Comparison of ENCODE assay signal across 3 cellular contexts in genomic region chr11:75748729-75749273, GRCh38. TPM values are rescaled to one million over a fixed set of nuclear protein-coding genes. Genes with fewer than 3 reads are reported as not detected.
"Had no signal": no experiment of that assay in that cellular context is flagged by ENCODE, and none has a peak within 500 bp of the region (broad histone marks: within the 10 kb centered on the region; RNA-seq: fewer than 3 reads in every experiment).

No MANE protein-coding gene starts in this region.

RNA-seq across cellular contexts. Expression of gene MOGAT2, which starts 31.2 kb away (rescaled TPM):
- total RNA-seq: M059J, PC-3, SK-MEL-5 had no signal
